ENCODE assay signal across 8 cellular contexts in the genomic region with DNA sequence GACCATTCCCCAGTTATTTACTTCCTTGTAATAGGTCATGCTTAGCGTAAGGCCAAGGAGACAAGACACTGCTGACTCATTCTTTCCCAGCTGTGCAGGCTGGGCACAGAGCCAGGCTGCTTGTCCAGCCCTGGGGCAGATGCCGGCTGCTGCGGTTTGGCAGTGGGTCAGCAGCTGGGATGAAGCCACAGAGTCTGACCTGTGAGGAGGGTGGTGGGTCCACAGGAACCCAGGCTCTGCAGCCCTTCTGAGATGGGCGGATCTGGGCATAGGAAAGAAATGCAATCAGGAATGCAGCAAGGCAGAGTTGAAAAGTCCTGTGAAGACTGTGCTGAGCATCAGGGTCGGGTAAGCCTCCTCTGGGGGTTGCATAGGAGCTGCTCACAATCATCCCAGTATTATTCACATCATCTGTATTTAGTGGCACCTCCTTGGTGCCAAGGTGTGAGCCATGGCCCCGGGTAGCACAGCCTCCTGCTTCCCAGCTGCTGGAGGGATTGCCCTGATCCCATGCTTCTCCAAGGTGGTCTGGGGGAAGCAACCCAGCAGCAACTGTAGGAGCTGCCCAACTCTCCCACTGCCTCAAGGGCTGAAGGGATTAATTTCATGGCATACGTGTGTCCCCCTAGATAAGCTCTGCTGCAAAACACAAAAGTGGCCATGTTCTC.
DNase-seq lines count a peak whose midpoint lies in the region; ATAC-seq, FAIRE-seq and TF ChIP-seq lines count a peak whose summit lies in the region.

No MANE protein-coding gene starts in this region.

- H3K79me2 ChIP-seq in GM12878 (ENCODE audit: control insufficient read depth, insufficient read depth, low read length) = no peaks in the 10 kb centered on the region

- no peaks in the 10 kb centered on the region for H3K27me3 ChIP-seq in GM12878 (replicated peaks in 1 of 2; ENCODE audit: control insufficient read depth in 2 of 2, insufficient read depth in 2 of 2, low read length in 1 of 2)

- in situ Hi-C loops in GM12878 (cut with MboI) = no loop called here

- no peak for TF ChIP-seq CTCF in GM12878 (IDR thresholded peaks at IDR 0.05 in 2 of 3, conservative IDR thresholded peaks at IDR 0.05 in 1 of 3; ENCODE audit: control insufficient read depth in 2 of 3, extremely low read depth in 1 of 3, insufficient read depth in 1 of 3, low read depth in 3 of 3, low read length in 3 of 3)

- H3K9ac ChIP-seq in GM12878 (ENCODE audit: control insufficient read depth, insufficient read depth, low read length) = no peak overlapping the region

- SMC1A ChIA-PET in GM12878 (lab: Charles Lee; ENCODE audit: uncharacterized antibody, unreplicated experiment) = interaction anchor here (1.0 kb wide), 1 partner anchor 10 kb away, joined by 3 read pairs; no protein-coding TSS in a partner anchor

- CTCF ChIA-PET in GM12878 (lab: Yijun Ruan, JAX) = interaction anchor here (0.6 to 0.9 kb wide), 2 partner anchors 101 to 676 kb away, joined by 3 to 4 read pairs; no protein-coding TSS in a partner anchor

- no peak overlapping the region for H3K4me3 Mint-ChIP-seq in T-helper 17 cell

- peaks cover 17% of the 10 kb centered on the region for H3K4me1 ChIP-seq in GM12878 (ENCODE audit: control insufficient read depth, insufficient read depth, low read length)

- BruUV-seq in GM12878 (replicated peaks; lab: Mats Ljungman, UMichigan) = no TSS peak

- no peak overlapping the region for H3K4me3 ChIP-seq in GM12878

- WGBS in GM12878 (ENCODE audit: insufficient coverage, insufficient replicate concordance, low lambda C conversion rate, missing lambda C conversion rate) = 21% methylated on average over 7 of the region's 7 CpGs

- peaks cover 55% of the 10 kb centered on the region for H3K27me3 Mint-ChIP-seq in T-helper 17 cell

- no peak overlapping the region for H2AFZ ChIP-seq in GM12878 (ENCODE audit: control insufficient read depth, low read depth, low read length)

- intact Hi-C loops in GM12878 (cut with micrococcal nuclease; ENCODE audit: unreplicated experiment) = no loop called here

- FAIRE-seq in GM12878 (lab: Jason Lieb, UNC) = no peak

- TF ChIP-seq EP300 in Ishikawa (IDR thresholded peaks at IDR 0.05; ENCODE audit: borderline replicate concordance) (peak; percentile 100), GM12878 (IDR thresholded peaks at IDR 0.05; ENCODE audit: borderline replicate concordance in 1 of 2, control insufficient read depth in 1 of 2, low read depth in 2 of 2, low read length in 2 of 2) (no peak)

- DNase-seq in CD1c-positive myeloid dendritic cell (ENCODE audit: extremely low spot score) (peak; percentile 14), GM12878 (ENCODE audit: low read depth, low spot score) (peak; percentile 19), islet precursor cell (peak; percentile 93), stromal cell of bone marrow (ENCODE audit: low read depth) (peak; percentile 90), T-helper 17 cell (no peak), OCI-M2 (lab: John Stamatoyannopoulos, UW; ENCODE audit: unreplicated experiment) (no peak)

- TF ChIP-seq RAD21 in Ishikawa (IDR thresholded peaks at IDR 0.05; ENCODE audit: low read depth) = peak; percentile 48
- TF ChIP-seq RAD21 in GM12878 (IDR thresholded peaks at IDR 0.05; ENCODE audit: insufficient read depth, low read depth, low read length) = no peak

- no peaks in the 10 kb centered on the region for H3K36me3 Mint-ChIP-seq in T-helper 17 cell (ENCODE audit: low read depth)

- H3K27ac ChIP-seq in GM12878 (ENCODE audit: control insufficient read depth, insufficient read depth) = no peak overlapping the region

- no peak overlapping the region for H3K27ac Mint-ChIP-seq in T-helper 17 cell

- no peak overlapping the region for H3K4me2 ChIP-seq in GM12878 (ENCODE audit: control insufficient read depth, insufficient read depth)

- ATAC-seq in GM21447 (IDR thresholded peaks at IDR 0.05; ENCODE audit: unreplicated experiment) (peak; percentile 53), GM12878 (peak; percentile 69), T-helper 17 cell (no peak)

- TF ChIP-seq POLR2A in GM12878 (IDR thresholded peaks at IDR 0.05; ENCODE audit: low read depth, low read length) = no peak

- POLR2A ChIA-PET in GM12878 (lab: Charles Lee) = no interaction called here

- no peaks in the 10 kb centered on the region for H3K4me1 Mint-ChIP-seq in T-helper 17 cell

- no peaks in the 10 kb centered on the region for H3K36me3 ChIP-seq in GM12878 (ENCODE audit: control insufficient read depth in 2 of 2, insufficient read depth in 2 of 2, low read length in 1 of 2)

- H4K20me1 ChIP-seq in GM12878 (ENCODE audit: control insufficient read depth, insufficient read depth) = no peaks in the 10 kb centered on the region

- RAD21 ChIA-PET in GM12878 (lab: Charles Lee; ENCODE audit: unreplicated experiment) = no interaction called here

- H3K9me3 ChIP-seq in GM12878 (replicated peaks; ENCODE audit: control insufficient read depth, insufficient read depth, low read length) (no peaks in the 10 kb centered on the region), T-helper 17 cell (ENCODE audit: control insufficient read depth, low read length, poor library complexity, severe bottlenecking) (no peaks in the 10 kb centered on the region)

TF ChIP-seq in Ishikawa, 13 proteins besides CTCF, POLR2A, EP300 and RAD21 (continues in another document):
- peak; percentile 97 for TF ChIP-seq TEAD4 (IDR thresholded peaks at IDR 0.05)
- no peak for TF ChIP-seq CREB1 (IDR thresholded peaks at IDR 0.05; ENCODE audit: low read depth)
- TF ChIP-seq EGR1 (IDR thresholded peaks at IDR 0.05) = no peak
- peak; percentile 100 for TF ChIP-seq TCF12 (IDR thresholded peaks at IDR 0.05; ENCODE audit: low read depth)
- TF ChIP-seq CEBPB (IDR thresholded peaks at IDR 0.05) = peak; percentile 75; the same call in 1 of the 2 replicates
- TF ChIP-seq, protein P1, sequence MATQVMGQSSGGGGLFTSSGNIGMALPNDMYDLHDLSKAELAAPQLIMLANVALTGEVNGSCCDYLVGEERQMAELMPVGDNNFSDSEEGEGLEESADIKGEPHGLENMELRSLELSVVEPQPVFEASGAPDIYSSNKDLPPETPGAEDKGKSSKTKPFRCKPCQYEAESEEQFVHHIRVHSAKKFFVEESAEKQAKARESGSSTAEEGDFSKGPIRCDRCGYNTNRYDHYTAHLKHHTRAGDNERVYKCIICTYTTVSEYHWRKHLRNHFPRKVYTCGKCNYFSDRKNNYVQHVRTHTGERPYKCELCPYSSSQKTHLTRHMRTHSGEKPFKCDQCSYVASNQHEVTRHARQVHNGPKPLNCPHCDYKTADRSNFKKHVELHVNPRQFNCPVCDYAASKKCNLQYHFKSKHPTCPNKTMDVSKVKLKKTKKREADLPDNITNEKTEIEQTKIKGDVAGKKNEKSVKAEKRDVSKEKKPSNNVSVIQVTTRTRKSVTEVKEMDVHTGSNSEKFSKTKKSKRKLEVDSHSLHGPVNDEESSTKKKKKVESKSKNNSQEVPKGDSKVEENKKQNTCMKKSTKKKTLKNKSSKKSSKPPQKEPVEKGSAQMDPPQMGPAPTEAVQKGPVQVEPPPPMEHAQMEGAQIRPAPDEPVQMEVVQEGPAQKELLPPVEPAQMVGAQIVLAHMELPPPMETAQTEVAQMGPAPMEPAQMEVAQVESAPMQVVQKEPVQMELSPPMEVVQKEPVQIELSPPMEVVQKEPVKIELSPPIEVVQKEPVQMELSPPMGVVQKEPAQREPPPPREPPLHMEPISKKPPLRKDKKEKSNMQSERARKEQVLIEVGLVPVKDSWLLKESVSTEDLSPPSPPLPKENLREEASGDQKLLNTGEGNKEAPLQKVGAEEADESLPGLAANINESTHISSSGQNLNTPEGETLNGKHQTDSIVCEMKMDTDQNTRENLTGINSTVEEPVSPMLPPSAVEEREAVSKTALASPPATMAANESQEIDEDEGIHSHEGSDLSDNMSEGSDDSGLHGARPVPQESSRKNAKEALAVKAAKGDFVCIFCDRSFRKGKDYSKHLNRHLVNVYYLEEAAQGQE (IDR thresholded peaks at IDR 0.05; ENCODE audit: low read depth) = no peak
- TF ChIP-seq, protein P2, sequence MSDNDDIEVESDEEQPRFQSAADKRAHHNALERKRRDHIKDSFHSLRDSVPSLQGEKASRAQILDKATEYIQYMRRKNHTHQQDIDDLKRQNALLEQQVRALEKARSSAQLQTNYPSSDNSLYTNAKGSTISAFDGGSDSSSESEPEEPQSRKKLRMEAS (IDR thresholded peaks at IDR 0.05) = peak; percentile 80

TF ChIP-seq in GM12878, 131 proteins besides CTCF, POLR2A, EP300 and RAD21:
- TF ChIP-seq RUNX3 (IDR thresholded peaks at IDR 0.05; ENCODE audit: low read length) (peak; percentile 17; the same call in 1 of the 2 replicates), SIN3A (IDR thresholded peaks at IDR 0.05; ENCODE audit: low read depth, low read length) (no peak), TCF12 (IDR thresholded peaks at IDR 0.05; ENCODE audit: low read depth, low read length) (0 out of 2 replicates have a peak, but pooled peaks have one; percentile 50), IKZF1 (conservative IDR thresholded peaks at IDR 0.05) (peak; percentile 32; the same call in 1 of the 2 replicates), NR2C1 (IDR thresholded peaks at IDR 0.05) (no peak), RELB (IDR thresholded peaks at IDR 0.05; ENCODE audit: low read depth) (no peak), ZNF207 (IDR thresholded peaks at IDR 0.05; ENCODE audit: borderline replicate concordance) (no peak), ZSCAN29 (IDR thresholded peaks at IDR 0.05) (no peak)

Comparison
In these comparisons a context has a peak if more than half of its experiments do, and no peak if none do; other contexts are left out.
1. DNase-seq: peak in CD1c-positive myeloid dendritic cell (single experiment), GM12878 (single experiment), islet precursor cell (single experiment) and stromal cell of bone marrow (single experiment); none in T-helper 17 cell (0 of 3) and OCI-M2 (single experiment).